22 cellular contexts compared by ENCODE assay signal in genomic region chr11:117509543-117509942, GRCh38.
"Had no signal": no experiment of that assay in that cellular context is flagged by ENCODE, and none has a peak within 500 bp of the region (broad histone marks: within the 10 kb centered on the region; RNA-seq: fewer than 3 reads in every experiment).

No MANE protein-coding gene starts in this region.

- H3K9me3 Mint-ChIP-seq: memory B cell, mesothelial cell of epicardium, natural killer cell, neural crest cell had no signal

- H3K79me2 ChIP-seq: hepatocyte had no signal

- H3K4me1 Mint-ChIP-seq: memory B cell, natural killer cell had no signal

- DNase-seq: cortex of kidney; dorsolateral prefrontal cortex; effector CD8-positive, alpha-beta T cell; gastrocnemius medialis; kidney; left cardiac atrium; left ventricle myocardium inferior; lower lobe of right lung; natural killer cell; occipital lobe; pancreas; right cardiac atrium; stimulated activated CD4-positive, alpha-beta T cell treated with anti-CD3 and anti-CD28 coated beads, Interleukin-2, amount 100 ng/mL, for 48 hours; stimulated activated naive CD4-positive, alpha-beta T cell treated with Interleukin-2 at 50 U/mL for 16 hours; trophoblast cell had no signal

- H2AFZ ChIP-seq: hepatocyte had no signal

- H3K36me3 Mint-ChIP-seq: memory B cell, mesothelial cell of epicardium, natural killer cell had no signal

- H3K27ac Mint-ChIP-seq: memory B cell, mesothelial cell of epicardium, natural killer cell, progenitor cell of endocrine pancreas had no signal

- H3K27ac ChIP-seq: gastrocnemius medialis, hepatocyte, left ventricle myocardium inferior, lower lobe of right lung, pancreas had no signal

- H3K4me1 ChIP-seq: gastrocnemius medialis, pancreas had no signal

- H3K4me3 Mint-ChIP-seq: memory B cell, mesothelial cell of epicardium, natural killer cell, neural crest cell had no signal

- H3K9me3 ChIP-seq: gastrocnemius medialis, left ventricle myocardium inferior, lower lobe of right lung, pancreas had no signal

- H3K4me2 ChIP-seq: hepatocyte, smooth muscle cell had no signal

- H3K4me3 ChIP-seq: dorsolateral prefrontal cortex, gastrocnemius medialis, hepatocyte, left ventricle myocardium inferior, lower lobe of right lung, pancreas, smooth muscle cell had no signal

- ATAC-seq: esophagus mucosa, gastrocnemius medialis, left cardiac atrium, lower lobe of right lung, natural killer cell, pancreas, right cardiac atrium had no signal

- H3K36me3 ChIP-seq: gastrocnemius medialis, left ventricle myocardium inferior, lower lobe of right lung, pancreas had no signal

- H3K27me3 ChIP-seq: dorsolateral prefrontal cortex, gastrocnemius medialis, hepatocyte, pancreas had no signal
